ENCODE assay signal across 18 cellular contexts in the genomic region with DNA sequence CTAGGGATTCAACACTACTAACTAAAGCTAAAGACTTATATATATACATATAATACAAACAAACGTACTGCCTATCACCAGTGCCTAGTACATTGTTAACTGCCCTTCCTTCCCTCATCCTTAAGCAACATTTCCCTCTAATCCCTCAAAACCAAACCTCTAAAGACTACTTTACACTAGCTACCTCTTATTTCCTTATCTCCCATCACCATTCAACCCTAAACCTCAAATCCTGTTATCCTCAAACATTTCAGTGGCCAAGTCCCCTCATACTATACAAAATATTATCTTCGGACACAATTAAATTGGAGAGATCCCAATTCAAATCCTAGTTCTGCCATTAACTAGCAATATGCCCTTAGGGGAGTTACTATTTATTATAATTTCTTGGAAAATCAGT.
"Had no signal": no experiment of that assay in that cellular context is flagged by ENCODE, and none has a peak within 500 bp of the region (broad histone marks: within the 10 kb centered on the region; RNA-seq: fewer than 3 reads in every experiment).

No MANE protein-coding gene starts in this region.

- H3K27ac Mint-ChIP-seq: activated T-cell treated with anti-CD3 and anti-CD28 coated beads, Interleukin-2, amount 50 U/mL, for 72 hours; immature natural killer cell had no signal

- H3K4me3 ChIP-seq: breast epithelium, coronary artery, left ventricle myocardium inferior, prostate gland, tibial nerve, uterus had no signal

- H3K27ac ChIP-seq: breast epithelium, coronary artery, left ventricle myocardium inferior, tibial nerve, uterus, WERI-Rb-1 had no signal

- H3K9me3 Mint-ChIP-seq: activated T-cell treated with anti-CD3 and anti-CD28 coated beads, Interleukin-2, amount 50 U/mL, for 72 hours; immature natural killer cell; neural crest cell had no signal

- H3K4me1 ChIP-seq: prostate gland had no signal

- H3K36me3 Mint-ChIP-seq: immature natural killer cell had no signal

- H3K36me3 ChIP-seq: breast epithelium, prostate gland, tibial nerve, uterus had no signal

- ATAC-seq: activated T-cell treated with anti-CD3 and anti-CD28 coated beads, Interleukin-2, amount 50 U/mL, for 72 hours; right cardiac atrium; stimulated activated naive CD8-positive, alpha-beta T cell treated with anti-CD3 and anti-CD28 coated beads, Interleukin-15, Interleukin-2, amounts not matched to agents 100 U/mL and 50 U/mL, for 24 hours had no signal

- H3K27me3 ChIP-seq: breast epithelium, tibial nerve, uterus had no signal

- DNase-seq: activated CD4-positive, alpha-beta T cell treated with anti-CD3 and anti-CD28 coated beads for 1 hour; activated CD4-positive, alpha-beta T cell treated with anti-CD3 and anti-CD28 coated beads, Interleukin-2, amount 50 U/mL, for 4 hours; activated effector memory CD4-positive, alpha-beta T cell treated with anti-CD3 and anti-CD28 coated beads, Interleukin-2, amount 50 U/mL, for 16 hours; activated naive CD4-positive, alpha-beta T cell treated with anti-CD3 and anti-CD28 coated beads, Interleukin-2, amount 50 U/mL, for 16 hours; activated T-cell treated with anti-CD3 and anti-CD28 coated beads, Interleukin-2, amount 50 U/mL, for 72 hours; head of caudate nucleus; immature natural killer cell; kidney glomerular epithelial cell; left ventricle myocardium inferior; right cardiac atrium; stimulated activated naive CD8-positive, alpha-beta T cell treated with anti-CD3 and anti-CD28 coated beads, Interleukin-15, Interleukin-2, amounts not matched to agents 100 U/mL and 50 U/mL, for 24 hours; uterus; WERI-Rb-1 had no signal

- H3K4me3 Mint-ChIP-seq: activated T-cell treated with anti-CD3 and anti-CD28 coated beads, Interleukin-2, amount 50 U/mL, for 72 hours; immature natural killer cell; neural crest cell had no signal

- H3K9me3 ChIP-seq: breast epithelium, left ventricle myocardium inferior, prostate gland, tibial nerve, uterus had no signal
